Comparison of ENCODE assay signal across 13 cellular contexts in the genomic region with DNA sequence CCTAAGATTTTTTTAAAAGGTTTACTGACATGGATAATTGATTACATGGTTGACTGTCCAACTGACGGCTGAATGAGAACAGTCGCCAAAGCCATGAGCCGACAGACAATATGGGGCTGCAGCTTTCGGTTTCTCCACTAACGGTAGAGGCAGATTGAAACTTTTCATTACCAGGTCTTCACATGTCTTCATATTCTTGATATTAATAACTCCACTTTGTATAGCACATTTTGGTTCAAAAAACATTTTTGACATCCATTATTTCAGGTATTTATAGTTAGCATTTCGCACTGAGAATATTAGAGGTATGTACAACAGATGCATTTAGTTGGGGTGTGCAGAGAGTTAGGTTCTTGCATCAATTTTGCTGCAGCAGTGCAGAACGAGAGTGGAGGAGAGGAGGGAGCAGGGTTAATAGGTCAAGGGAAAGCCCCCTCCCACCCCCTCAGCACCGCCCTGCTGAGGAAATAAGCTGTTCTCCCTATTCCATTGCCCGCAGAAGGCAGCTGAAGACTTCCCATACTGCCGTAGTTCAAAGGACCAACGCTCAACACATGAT.
A peak's percentile ranks its signal among the peaks of the same experiment; 100 is the strongest.
DNase-seq lines count a peak whose midpoint lies in the region; ATAC-seq lines count a peak whose summit lies in the region.
"Had no signal": no experiment of that assay in that cellular context is flagged by ENCODE, and none has a peak within 500 bp of the region (broad histone marks: within the 10 kb centered on the region; RNA-seq: fewer than 3 reads in every experiment).

No MANE protein-coding gene starts in this region.

- H3K4me1 ChIP-seq in neuron (ENCODE audit: insufficient read depth, low read length) = peaks cover 11% of the 10 kb centered on the region

- H3K9me3 ChIP-seq in T-helper 17 cell (ENCODE audit: control insufficient read depth, low read length, poor library complexity, severe bottlenecking) (no peaks in the 10 kb centered on the region), neuron (ENCODE audit: low read length) (no peaks in the 10 kb centered on the region)
- H3K9me3 ChIP-seq: vagina had no signal

- no peaks in the 10 kb centered on the region for H3K4me1 Mint-ChIP-seq in T-helper 17 cell

- peak overlapping the region; percentile 73 for H3K4me3 Mint-ChIP-seq in T-helper 17 cell
- H3K4me3 Mint-ChIP-seq: activated CD4-positive, alpha-beta T cell treated with anti-CD3 and anti-CD28 coated beads, Interleukin-2, amount 10 ng/mL, durations not matched to agents 24 days and 14 days had no signal

- peak overlapping the region; percentile 35 for H3K27ac Mint-ChIP-seq in T-helper 17 cell
- H3K27ac Mint-ChIP-seq: activated CD4-positive, alpha-beta T cell treated with anti-CD3 and anti-CD28 coated beads, Interleukin-2, amount 10 ng/mL, durations not matched to agents 24 days and 14 days had no signal

- DNase-seq in G401 (ENCODE audit: low spot score) (peak; percentile 13), T-helper 17 cell (no peak)
- DNase-seq in central memory CD4-positive, alpha-beta T cell = no peak
- DNase-seq in activated CD4-positive, CD25-positive, alpha-beta regulatory T cell (lab: John Stamatoyannopoulos, UW) = no peak
- no peak for DNase-seq in activated CD4-positive, alpha-beta T cell treated with anti-CD3 and anti-CD28 coated beads, Interleukin-2, amount 50 U/mL, for 4 hours
- DNase-seq: activated CD4-positive, alpha-beta T cell treated with anti-CD3 and anti-CD28 coated beads, Interleukin-2, amount 10 ng/mL, durations not matched to agents 24 days and 14 days; NCI-H510A treated with DMSO at 0.1 percent for 48 hours; stimulated activated CD4-positive, alpha-beta T cell treated with anti-CD3 and anti-CD28 coated beads, Interleukin-2, amount 100 ng/mL, for 48 hours had no signal

- H3K27me3 Mint-ChIP-seq in T-helper 17 cell = peaks cover 4% of the 10 kb centered on the region
- H3K27me3 Mint-ChIP-seq: activated CD4-positive, alpha-beta T cell treated with anti-CD3 and anti-CD28 coated beads, Interleukin-2, amount 10 ng/mL, durations not matched to agents 24 days and 14 days had no signal

- H2AFZ ChIP-seq in neuron (ENCODE audit: low read depth, low read length) = peak overlapping the region; percentile 26

- H3K4me3 ChIP-seq in neuron (ENCODE audit: low read length) = peak overlapping the region; percentile 3
- H3K4me3 ChIP-seq: vagina had no signal

- no peaks in the 10 kb centered on the region for H3K36me3 ChIP-seq in neuron (ENCODE audit: insufficient read depth, low read length)
- H3K36me3 ChIP-seq: brain microvascular endothelial cell, vagina had no signal

- in situ Hi-C loops in G401 (cut with HindIII; ENCODE audit: low sequenced_read_pairs) = no loop called here

- no peaks in the 10 kb centered on the region for H3K27me3 ChIP-seq in neuron (ENCODE audit: insufficient read depth, low read length)
- H3K27me3 ChIP-seq: brain microvascular endothelial cell, vagina had no signal

- peak; percentile 61 for ATAC-seq in HG02571 (IDR thresholded peaks at IDR 0.05; ENCODE audit: unreplicated experiment)
- ATAC-seq in T-helper 17 cell = peak; percentile 47
- ATAC-seq in GM18498 (IDR thresholded peaks at IDR 0.05; ENCODE audit: unreplicated experiment) = no peak

- H3K36me3 Mint-ChIP-seq in T-helper 17 cell (ENCODE audit: low read depth) = no peaks in the 10 kb centered on the region
